10 cellular contexts compared by ENCODE assay signal in the genomic region with DNA sequence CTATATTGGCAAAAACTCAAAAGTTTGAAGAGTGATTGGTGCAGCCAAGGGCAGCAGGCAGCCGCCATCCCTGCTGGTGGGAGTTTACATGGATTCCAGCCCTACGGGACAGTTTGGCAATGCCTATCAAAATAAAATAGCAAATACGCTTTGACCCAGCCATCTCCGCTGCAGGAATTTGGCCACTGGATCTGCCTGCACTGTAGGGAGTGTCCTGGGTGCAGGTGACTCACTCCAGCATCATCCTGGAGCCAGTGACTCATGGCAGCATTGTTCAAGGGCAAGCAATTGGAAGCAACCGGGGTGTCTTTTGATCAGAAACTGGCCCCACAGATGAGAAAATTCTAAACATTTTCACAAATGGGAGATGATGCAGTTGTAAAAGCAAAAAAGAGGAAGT. TPM values are rescaled to one million over a fixed set of nuclear protein-coding genes. Genes with fewer than 3 reads are reported as not detected.
A peak's percentile ranks its signal among the peaks of the same experiment; 100 is the strongest.
DNase-seq lines count a peak whose midpoint lies in the region; ATAC-seq, FAIRE-seq and TF ChIP-seq lines count a peak whose summit lies in the region.
"Had no signal": no experiment of that assay in that cellular context is flagged by ENCODE, and none has a peak within 500 bp of the region (broad histone marks: within the 10 kb centered on the region; RNA-seq: fewer than 3 reads in every experiment).

No MANE protein-coding gene starts in this region.

- H3K9me1 ChIP-seq in K562 (ENCODE audit: control insufficient read depth, insufficient read depth, low read length) = no peaks in the 10 kb centered on the region

- TF ChIP-seq POLR2A in K562 (conservative IDR thresholded peaks at IDR 0.05) = no peak

- peaks cover 0 to 12% of the 10 kb centered on the region in 2 experiments; a peak in 2 of 5 replicates for H3K27me3 ChIP-seq in K562 (ENCODE audit: control insufficient read depth in 2 of 2, insufficient read depth in 2 of 2, low read length in 2 of 2)
- H3K27me3 ChIP-seq in liver (ENCODE audit: control insufficient read depth in 4 of 4, insufficient read depth in 4 of 4, low read length in 3 of 4) = no peaks in the 10 kb centered on the region

- intact Hi-C loops in K562 (cut with micrococcal nuclease) = no loop called here

- H3K27ac ChIP-seq in K562 (ENCODE audit: extremely low read depth, low read depth, low read length) (no peak overlapping the region), liver (ENCODE audit: low read depth in 1 of 2, low read length in 2 of 2) (peak overlapping the region in 1 of 2 donors; percentile 19)
- H3K27ac ChIP-seq: HL-60 had no signal

- in situ Hi-C loops in ACHN (cut with HindIII; ENCODE audit: low pct_ligation_motif_present, low pct_unique_long_range_greater_than_20kb, low sequenced_read_pairs) = no loop called here
- in situ Hi-C loops in K562 (cut with MboI) = no loop called here

- no peak for ATAC-seq in K562
- ATAC-seq in GM19351 (IDR thresholded peaks at IDR 0.05; ENCODE audit: unreplicated experiment) = no peak

- POLR2A ChIA-PET in K562 (lab: Yijun Ruan, JAX) = no interaction called here

- H3K9ac ChIP-seq in K562 (ENCODE audit: insufficient read depth in 1 of 2, low read depth in 2 of 2, low read length in 2 of 2) (no peak overlapping the region; a peak in 1 of 4 replicates), liver (ENCODE audit: low read depth in 1 of 2, low read length in 2 of 2) (no peak overlapping the region)

- BruUV-seq in K562 (replicated peaks; lab: Mats Ljungman, UMichigan) = no TSS peak

- TF ChIP-seq EP300 in K562 (IDR thresholded peaks at IDR 0.05; ENCODE audit: low read length) = no peak

- no peaks in the 10 kb centered on the region for H3K4me1 ChIP-seq in K562 (replicated peaks in 1 of 2; ENCODE audit: control insufficient read depth in 2 of 2, insufficient read depth in 2 of 2, low read length in 2 of 2)
- H3K4me1 ChIP-seq in liver (ENCODE audit: control insufficient read depth in 4 of 4, insufficient read depth in 4 of 4, low read length in 3 of 4) = peaks cover 0 to 4% (median 0%) of the 10 kb centered on the region in 4 donors

- H3K79me2 ChIP-seq in K562 (ENCODE audit: control insufficient read depth, insufficient read depth, low read length) = no peaks in the 10 kb centered on the region

- TF ChIP-seq RAD21 in K562 (CRISPR knock-in tag; conservative IDR thresholded peaks at IDR 0.05 in 1 of 2, IDR thresholded peaks at IDR 0.05 in 1 of 2) (no peak), liver (IDR thresholded peaks at IDR 0.05) (no peak)

- H3K4me3 ChIP-seq in K562 (no peak overlapping the region), liver (ENCODE audit: low read depth in 1 of 3, low read length in 3 of 3) (no peak overlapping the region)

- no peak for TF ChIP-seq CTCF in K562 (IDR thresholded peaks at IDR 0.05 in 2 of 3, conservative IDR thresholded peaks at IDR 0.05 in 1 of 3; ENCODE audit: insufficient read depth in 2 of 3, low read depth in 1 of 3, low read length in 3 of 3)
- TF ChIP-seq CTCF in liver (IDR thresholded peaks at IDR 0.05; ENCODE audit: low read depth, low read length, missing input control) = no peak

- no peak overlapping the region for H3K4me2 ChIP-seq in K562 (ENCODE audit: insufficient read depth, low read length)

- H4K20me1 ChIP-seq in K562 (replicated peaks; ENCODE audit: control insufficient read depth, insufficient read depth, low read length) = no peaks in the 10 kb centered on the region

- CTCF ChIA-PET in K562 (lab: Yijun Ruan, JAX; ENCODE audit: low intra/inter-chr PET ratio) = no interaction called here

- no peaks in the 10 kb centered on the region for H3K9me3 ChIP-seq in K562 (replicated peaks; ENCODE audit: control insufficient read depth, insufficient read depth, low read depth, low read length)
- no peaks in the 10 kb centered on the region for H3K9me3 ChIP-seq in liver (ENCODE audit: control insufficient read depth in 4 of 4, low read length in 3 of 4)

- WGBS in K562 (ENCODE audit: insufficient coverage, low coverage, missing lambda C conversion rate) = 0% methylated on average over 5 of the region's 5 CpGs
- 30% methylated on average over 5 of the region's 5 CpGs for WGBS in liver

- no peak for FAIRE-seq in K562 (lab: Jason Lieb, UNC)
- FAIRE-seq in frontal cortex (lab: Jason Lieb, UNC) = no peak

- peak; percentile 97 for DNase-seq in ACHN
- peak; percentile 83 for DNase-seq in HS-27A (ENCODE audit: low read depth)
- peak in 1 of 4 experiments; percentile 18 for DNase-seq in K562 (ENCODE audit: extremely low read depth in 1 of 4, low spot score in 3 of 4)
- no peak for DNase-seq in KG1 (lab: John Stamatoyannopoulos, UW)
- no peak for DNase-seq in DMS79 (lab: John Stamatoyannopoulos, UW)
- no peak for DNase-seq in frontal cortex (ENCODE audit: low spot score in 2 of 2)
- DNase-seq: activated CD4-positive, alpha-beta T cell treated with anti-CD3 and anti-CD28 coated beads, Interleukin-2, amount 50 U/mL, for 4 hours had no signal

- H2AFZ ChIP-seq in K562 (ENCODE audit: low read depth, low read length) = no peak overlapping the region

- no peaks in the 10 kb centered on the region for H3K36me3 ChIP-seq in K562 (ENCODE audit: control insufficient read depth, insufficient read depth, low read length)
- no peaks in the 10 kb centered on the region for H3K36me3 ChIP-seq in liver (ENCODE audit: control insufficient read depth in 4 of 4, insufficient read depth in 3 of 4, low read depth in 1 of 4, low read length in 3 of 4)

TF ChIP-seq in K562, 482 proteins besides CTCF, POLR2A, EP300 and RAD21 (continues in another document):
- TF ChIP-seq SRF (CRISPR knock-in tag; IDR thresholded peaks at IDR 0.05) (no peak), RUNX1 (IDR thresholded peaks at IDR 0.05; ENCODE audit: low read depth) (no peak)
- TF ChIP-seq, protein P1, sequence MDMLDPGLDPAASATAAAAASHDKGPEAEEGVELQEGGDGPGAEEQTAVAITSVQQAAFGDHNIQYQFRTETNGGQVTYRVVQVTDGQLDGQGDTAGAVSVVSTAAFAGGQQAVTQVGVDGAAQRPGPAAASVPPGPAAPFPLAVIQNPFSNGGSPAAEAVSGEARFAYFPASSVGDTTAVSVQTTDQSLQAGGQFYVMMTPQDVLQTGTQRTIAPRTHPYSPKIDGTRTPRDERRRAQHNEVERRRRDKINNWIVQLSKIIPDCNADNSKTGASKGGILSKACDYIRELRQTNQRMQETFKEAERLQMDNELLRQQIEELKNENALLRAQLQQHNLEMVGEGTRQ (CRISPR knock-in tag; IDR thresholded peaks at IDR 0.05) = no peak

RNA-seq across cellular contexts. Expression of a gene that starts 24.6 kb away (rescaled TPM):
- total RNA-seq in K562 (2011; cell fraction: chromatin; rRNA removed; ENCODE audit: low replicate concordance) = 0.37 TPM in 1 of 2 replicates, not detected in the other
- not detected in 2 replicates for total RNA-seq in K562 (2011; cell fraction: nucleolus; rRNA removed)
- not detected in 2 replicates for total RNA-seq in K562 (2011; cell fraction: nucleoplasm; rRNA removed)
- not detected in 2 replicates for total RNA-seq in K562 (2014; rRNA removed)
- not detected in 2 replicates for total RNA-seq in K562 (2014; rRNA removed; fragmentation: Illumina TruSeq; extraction: Trizol)
- not detected in 2 replicates for total RNA-seq in K562 (2015; rRNA removed; fragmentation: Illumina TruSeq; extraction: Trizol)
- total RNA-seq in K562 (2021) = 0.09 and 0.11 TPM in 2 replicates
- 0.12 and 0.17 TPM in 2 replicates for polyA plus RNA-seq in K562 (2011; rRNA removed)
- polyA plus RNA-seq in K562 (2011; cell fraction: cytosol; rRNA removed) = 0.06 and 0.10 TPM in 2 replicates
- polyA plus RNA-seq in K562 (2011; cell fraction: nucleus; rRNA removed) = 0.32 and 0.51 TPM in 2 replicates
- polyA plus RNA-seq in K562 (2012) = 0.20 and 0.28 TPM in 2 replicates
- polyA plus RNA-seq in K562 (2014; fragmentation: Illumina TruSeq; extraction: Trizol) = 0.07 TPM in 1 of 2 replicates, not detected in the other
- not detected for polyA plus RNA-seq in K562 (2014; fragmentation: Nextera tagmentation; extraction: Ambion mirVana)
- 0.08 TPM in 1 of 2 replicates, not detected in the other for polyA plus RNA-seq in K562 (2014; rRNA removed)
- 0.63 TPM in 1 of 2 replicates, not detected in the other for polyA minus RNA-seq in K562 (2011; rRNA and poly(A)+ RNA removed)
- not detected in 2 replicates for polyA minus RNA-seq in K562 (2011; cell fraction: cytosol; rRNA and poly(A)+ RNA removed)
- polyA minus RNA-seq in K562 (2011; cell fraction: nucleus; rRNA and poly(A)+ RNA removed) = not detected in 2 replicates
- total RNA-seq in liver = 10 to 100 TPM; 10.6 to 22.6 TPM
- polyA plus RNA-seq in liver = 10 to 100 TPM; 10.7 to 10.9 TPM
- 50.1 TPM for total RNA-seq in frontal cortex

RNA-seq across cellular contexts. Expression of a gene that starts 44.0 kb away (rescaled TPM):
- total RNA-seq in K562 (2011; cell fraction: chromatin; rRNA removed; ENCODE audit: low replicate concordance) = not detected in 2 replicates
- not detected in 2 replicates for total RNA-seq in K562 (2011; cell fraction: nucleolus; rRNA removed)
- total RNA-seq in K562 (2011; cell fraction: nucleoplasm; rRNA removed) = not detected in 2 replicates
- total RNA-seq in K562 (2014; rRNA removed) = not detected in 2 replicates
- not detected in 2 replicates for total RNA-seq in K562 (2014; rRNA removed; fragmentation: Illumina TruSeq; extraction: Trizol)
- total RNA-seq in K562 (2015; rRNA removed; fragmentation: Illumina TruSeq; extraction: Trizol) = not detected in 2 replicates
- total RNA-seq in K562 (2021) = not detected in 2 replicates
- not detected in 2 replicates for polyA plus RNA-seq in K562 (2011; rRNA removed)
- polyA plus RNA-seq in K562 (2011; cell fraction: cytosol; rRNA removed) = not detected in 2 replicates
- not detected in 2 replicates for polyA plus RNA-seq in K562 (2011; cell fraction: nucleus; rRNA removed)
- polyA plus RNA-seq in K562 (2012) = not detected in 2 replicates
- polyA plus RNA-seq in K562 (2014; fragmentation: Illumina TruSeq; extraction: Trizol) = not detected in 2 replicates
- not detected for polyA plus RNA-seq in K562 (2014; fragmentation: Nextera tagmentation; extraction: Ambion mirVana)
- polyA plus RNA-seq in K562 (2014; rRNA removed) = not detected in 2 replicates
- not detected in 2 replicates for polyA minus RNA-seq in K562 (2011; rRNA and poly(A)+ RNA removed)
- not detected in 2 replicates for polyA minus RNA-seq in K562 (2011; cell fraction: cytosol; rRNA and poly(A)+ RNA removed)
- polyA minus RNA-seq in K562 (2011; cell fraction: nucleus; rRNA and poly(A)+ RNA removed) = not detected in 2 replicates
- not detected for total RNA-seq in liver
- polyA plus RNA-seq in liver = not detected
- total RNA-seq in frontal cortex = not detected

Comparison
In these comparisons a context has a peak if more than half of its experiments do, and no peak if none do; other contexts are left out.
1. DNase-seq: peak in ACHN (single experiment) and HS-27A (single experiment); none in KG1 (single experiment), DMS79 (single experiment) and frontal cortex (0 of 2).
2. RNA of a gene that starts 24.6 kb away (total RNA-seq): 50.1 TPM in frontal cortex (single experiment) and 10.6 to 22.6 TPM in liver; 0.09 to 0.37 TPM in K562; every median in the first group is over 4 times any median in the second.